2 cellular contexts compared by ENCODE assay signal in the genomic region with DNA sequence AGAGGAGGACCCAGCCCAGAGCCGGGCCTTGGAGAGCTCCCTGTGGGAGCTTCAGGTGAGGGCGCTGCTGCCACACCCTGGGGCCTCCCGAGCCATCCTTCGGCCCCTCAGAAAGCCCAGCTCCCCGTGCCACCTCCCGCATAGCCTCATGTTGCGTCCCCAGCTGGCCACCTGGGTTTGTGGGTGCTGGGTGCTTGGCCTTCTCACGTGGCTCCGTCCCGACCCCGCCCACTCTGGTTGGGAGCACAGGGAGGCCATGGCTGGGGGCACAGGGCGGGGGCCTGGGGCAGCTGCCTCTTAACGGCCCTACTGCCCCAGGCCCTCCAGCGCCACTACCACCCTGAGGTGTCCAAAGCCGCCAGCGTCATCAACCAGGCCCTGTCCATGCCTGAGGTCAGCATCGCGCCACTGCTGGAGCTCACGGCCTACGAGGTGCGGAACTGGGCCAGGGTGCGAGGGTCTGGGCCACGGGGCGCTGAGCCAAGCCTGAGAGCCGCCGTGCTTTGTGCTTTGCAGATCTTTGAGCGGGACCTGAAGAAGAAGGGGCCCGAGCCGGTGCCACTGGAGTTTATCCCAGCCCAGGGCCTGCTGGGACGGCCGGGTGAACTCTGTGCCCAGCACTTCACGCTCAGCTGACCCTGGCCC.
TF ChIP-seq lines count a peak whose summit lies in the region.

No MANE protein-coding gene starts in this region.

TF ChIP-seq in HepG2, 621 proteins besides CTCF, POLR2A, EP300 and RAD21 (continues in another document):
- no peak for TF ChIP-seq ZNF619 (CRISPR knock-in tag; IDR thresholded peaks at IDR 0.05)
- no peak for TF ChIP-seq ZNF484 (CRISPR knock-in tag; IDR thresholded peaks at IDR 0.05; ENCODE audit: borderline replicate concordance, low read depth)
- TF ChIP-seq GABPB1 (CRISPR knock-in tag; IDR thresholded peaks at IDR 0.05) = no peak
- TF ChIP-seq, protein P1, sequence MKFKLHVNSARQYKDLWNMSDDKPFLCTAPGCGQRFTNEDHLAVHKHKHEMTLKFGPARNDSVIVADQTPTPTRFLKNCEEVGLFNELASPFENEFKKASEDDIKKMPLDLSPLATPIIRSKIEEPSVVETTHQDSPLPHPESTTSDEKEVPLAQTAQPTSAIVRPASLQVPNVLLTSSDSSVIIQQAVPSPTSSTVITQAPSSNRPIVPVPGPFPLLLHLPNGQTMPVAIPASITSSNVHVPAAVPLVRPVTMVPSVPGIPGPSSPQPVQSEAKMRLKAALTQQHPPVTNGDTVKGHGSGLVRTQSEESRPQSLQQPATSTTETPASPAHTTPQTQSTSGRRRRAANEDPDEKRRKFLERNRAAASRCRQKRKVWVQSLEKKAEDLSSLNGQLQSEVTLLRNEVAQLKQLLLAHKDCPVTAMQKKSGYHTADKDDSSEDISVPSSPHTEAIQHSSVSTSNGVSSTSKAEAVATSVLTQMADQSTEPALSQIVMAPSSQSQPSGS (CRISPR knock-in tag; IDR thresholded peaks at IDR 0.05) = no peak
- TF ChIP-seq ZNF598 (CRISPR knock-in tag; IDR thresholded peaks at IDR 0.05; ENCODE audit: borderline replicate concordance) = no peak
- TF ChIP-seq ZFP36L2 (CRISPR knock-in tag; IDR thresholded peaks at IDR 0.05) = no peak
- TF ChIP-seq HDAC6 (IDR thresholded peaks at IDR 0.05; ENCODE audit: low read depth, low read length) = no peak
- TF ChIP-seq ZNF788 (CRISPR knock-in tag; IDR thresholded peaks at IDR 0.05; ENCODE audit: borderline replicate concordance) = no peak
- no peak for TF ChIP-seq ZNF563 (CRISPR knock-in tag; IDR thresholded peaks at IDR 0.05)
- TF ChIP-seq CHD4 (IDR thresholded peaks at IDR 0.05; ENCODE audit: borderline replicate concordance, low read length) = no peak
- no peak for TF ChIP-seq IKZF4 (CRISPR knock-in tag; IDR thresholded peaks at IDR 0.05; ENCODE audit: borderline replicate concordance, low read depth, not compliant biosample characterization)
- TF ChIP-seq ZSCAN20 (CRISPR knock-in tag; IDR thresholded peaks at IDR 0.05; ENCODE audit: borderline replicate concordance) = no peak
- TF ChIP-seq ZBTB42 (CRISPR knock-in tag; IDR thresholded peaks at IDR 0.05) = no peak
- TF ChIP-seq, protein P2, sequence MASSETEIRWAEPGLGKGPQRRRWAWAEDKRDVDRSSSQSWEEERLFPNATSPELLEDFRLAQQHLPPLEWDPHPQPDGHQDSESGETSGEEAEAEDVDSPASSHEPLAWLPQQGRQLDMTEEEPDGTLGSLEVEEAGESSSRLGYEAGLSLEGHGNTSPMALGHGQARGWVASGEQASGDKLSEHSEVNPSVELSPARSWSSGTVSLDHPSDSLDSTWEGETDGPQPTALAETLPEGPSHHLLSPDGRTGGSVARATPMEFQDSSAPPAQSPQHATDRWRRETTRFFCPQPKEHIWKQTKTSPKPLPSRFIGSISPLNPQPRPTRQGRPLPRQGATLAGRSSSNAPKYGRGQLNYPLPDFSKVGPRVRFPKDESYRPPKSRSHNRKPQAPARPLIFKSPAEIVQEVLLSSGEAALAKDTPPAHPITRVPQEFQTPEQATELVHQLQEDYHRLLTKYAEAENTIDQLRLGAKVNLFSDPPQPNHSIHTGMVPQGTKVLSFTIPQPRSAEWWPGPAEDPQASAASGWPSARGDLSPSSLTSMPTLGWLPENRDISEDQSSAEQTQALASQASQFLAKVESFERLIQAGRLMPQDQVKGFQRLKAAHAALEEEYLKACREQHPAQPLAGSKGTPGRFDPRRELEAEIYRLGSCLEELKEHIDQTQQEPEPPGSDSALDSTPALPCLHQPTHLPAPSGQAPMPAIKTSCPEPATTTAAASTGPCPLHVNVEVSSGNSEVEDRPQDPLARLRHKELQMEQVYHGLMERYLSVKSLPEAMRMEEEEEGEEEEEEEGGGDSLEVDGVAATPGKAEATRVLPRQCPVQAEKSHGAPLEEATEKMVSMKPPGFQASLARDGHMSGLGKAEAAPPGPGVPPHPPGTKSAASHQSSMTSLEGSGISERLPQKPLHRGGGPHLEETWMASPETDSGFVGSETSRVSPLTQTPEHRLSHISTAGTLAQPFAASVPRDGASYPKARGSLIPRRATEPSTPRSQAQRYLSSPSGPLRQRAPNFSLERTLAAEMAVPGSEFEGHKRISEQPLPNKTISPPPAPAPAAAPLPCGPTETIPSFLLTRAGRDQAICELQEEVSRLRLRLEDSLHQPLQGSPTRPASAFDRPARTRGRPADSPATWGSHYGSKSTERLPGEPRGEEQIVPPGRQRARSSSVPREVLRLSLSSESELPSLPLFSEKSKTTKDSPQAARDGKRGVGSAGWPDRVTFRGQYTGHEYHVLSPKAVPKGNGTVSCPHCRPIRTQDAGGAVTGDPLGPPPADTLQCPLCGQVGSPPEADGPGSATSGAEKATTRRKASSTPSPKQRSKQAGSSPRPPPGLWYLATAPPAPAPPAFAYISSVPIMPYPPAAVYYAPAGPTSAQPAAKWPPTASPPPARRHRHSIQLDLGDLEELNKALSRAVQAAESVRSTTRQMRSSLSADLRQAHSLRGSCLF (CRISPR knock-in tag; IDR thresholded peaks at IDR 0.05; ENCODE audit: borderline replicate concordance) = no peak
- no peak for TF ChIP-seq NR2F2 (IDR thresholded peaks at IDR 0.05; ENCODE audit: borderline replicate concordance, low read depth)
- TF ChIP-seq IKZF5 (CRISPR knock-in tag; IDR thresholded peaks at IDR 0.05) = no peak

TF ChIP-seq in endothelial cell of umbilical vein, 7 proteins besides CTCF, POLR2A, EP300 and RAD21:
- no peak for TF ChIP-seq EZH2 (IDR thresholded peaks at IDR 0.05; ENCODE audit: borderline replicate concordance, low read depth, low read length, severe bottlenecking)
